10 cellular contexts compared by ENCODE assay signal in the genomic region with DNA sequence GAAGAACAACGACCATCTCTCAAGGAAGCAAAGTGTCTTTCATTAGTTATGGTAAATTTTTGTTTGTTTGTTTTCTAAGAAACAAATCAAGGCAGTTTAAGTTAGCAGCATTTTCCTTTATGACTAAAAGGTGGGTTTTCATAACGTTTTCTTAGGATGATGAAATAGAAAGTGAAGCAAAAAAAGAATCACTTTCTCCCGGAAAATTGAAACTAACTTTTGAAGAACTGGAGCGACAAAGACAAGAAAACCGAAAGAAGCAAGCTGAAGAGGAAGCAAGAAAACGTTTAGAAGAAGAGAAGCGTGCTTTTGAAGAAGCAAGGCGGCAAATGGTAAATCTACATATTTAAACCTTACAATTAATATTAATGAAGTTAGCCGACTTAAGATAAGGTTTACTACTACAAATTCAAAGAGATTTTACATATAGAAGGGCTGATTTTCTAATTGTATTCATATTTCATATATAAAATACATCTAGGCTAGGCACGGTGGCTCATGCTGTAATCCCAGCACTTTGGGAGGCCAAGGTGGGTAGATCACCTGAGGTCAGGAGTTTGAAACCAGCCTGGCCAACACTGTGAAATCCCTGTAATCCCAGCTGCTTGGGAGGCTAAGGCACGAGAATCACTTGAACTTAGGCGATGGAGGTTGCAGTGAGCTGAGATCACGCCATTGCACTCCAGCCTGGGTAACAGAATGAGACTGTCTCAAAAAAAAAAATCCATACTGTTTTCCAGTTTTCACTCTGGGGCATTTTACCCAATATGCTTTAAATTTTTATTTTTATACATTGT. TPM values are rescaled to one million over a fixed set of nuclear protein-coding genes. Genes with fewer than 3 reads are reported as not detected.
DNase-seq lines count a peak whose midpoint lies in the region; ATAC-seq and FAIRE-seq lines count a peak whose summit lies in the region.
"Had no signal": no experiment of that assay in that cellular context is flagged by ENCODE, and none has a peak within 500 bp of the region (broad histone marks: within the 10 kb centered on the region; RNA-seq: fewer than 3 reads in every experiment).

No MANE protein-coding gene starts in this region.

- CTCF ChIA-PET in activated CD8-positive, alpha-beta memory T cell treated with anti-CD3 and anti-CD28 coated beads, Interleukin-2, amount 10 ng/mL, durations not matched to agents 7 days and 5 days (lab: Charles Lee), result no interaction called here
- CTCF ChIA-PET in activated CD4-positive, alpha-beta memory T cell treated with anti-CD3 and anti-CD28 coated beads, Interleukin-2, amount 10 ng/mL, durations not matched to agents 7 days and 5 days (lab: Charles Lee), result interaction anchor here (1.7 kb wide), 1 partner anchor 10 kb away, joined by 3 read pairs; no protein-coding TSS in a partner anchor

- POLR2A ChIA-PET in activated CD4-positive, alpha-beta memory T cell treated with anti-CD3 and anti-CD28 coated beads, Interleukin-2, amount 10 ng/mL, durations not matched to agents 7 days and 5 days (lab: Charles Lee), result no interaction called here

- no peaks in the 10 kb centered on the region for H3K9me3 Mint-ChIP-seq in activated CD8-positive, alpha-beta memory T cell treated with anti-CD3 and anti-CD28 coated beads, Interleukin-2, amount 10 ng/mL, durations not matched to agents 7 days and 5 days (ENCODE audit: low read depth)
- no peaks in the 10 kb centered on the region for H3K9me3 Mint-ChIP-seq in activated CD4-positive, alpha-beta memory T cell treated with anti-CD3 and anti-CD28 coated beads, Interleukin-2, amount 10 ng/mL, durations not matched to agents 7 days and 5 days
- no peaks in the 10 kb centered on the region for H3K9me3 Mint-ChIP-seq in stimulated activated naive B cell treated with anti-CD40 and anti-IgM and Interleukin-4, amounts not matched to agents 10 μg/mL and 1 μg/mL and 100 μg/mL, for 72 hours

- H3K36me3 Mint-ChIP-seq in activated CD8-positive, alpha-beta memory T cell treated with anti-CD3 and anti-CD28 coated beads, Interleukin-2, amount 10 ng/mL, durations not matched to agents 7 days and 5 days, result peaks cover 7% of the 10 kb centered on the region
- H3K36me3 Mint-ChIP-seq in activated CD4-positive, alpha-beta memory T cell treated with anti-CD3 and anti-CD28 coated beads, Interleukin-2, amount 10 ng/mL, durations not matched to agents 7 days and 5 days (ENCODE audit: low read depth), result no peaks in the 10 kb centered on the region
- peaks cover 7 to 9% of the 10 kb centered on the region in 2 donors for H3K36me3 Mint-ChIP-seq in stimulated activated naive B cell treated with anti-CD40 and anti-IgM and Interleukin-4, amounts not matched to agents 10 μg/mL and 1 μg/mL and 100 μg/mL, for 72 hours

- FAIRE-seq in HTR-8/SVneo (lab: Jason Lieb, UNC), result no peak
- FAIRE-seq: A549 had no signal

- no peak for DNase-seq in activated CD8-positive, alpha-beta memory T cell treated with anti-CD3 and anti-CD28 coated beads, Interleukin-2, amount 10 ng/mL, durations not matched to agents 7 days and 5 days
- DNase-seq in activated CD8-positive, alpha-beta memory T cell treated with anti-CD3 and anti-CD28 coated beads, Interleukin-2, amount 50 U/mL, for 48 hours, result no peak
- DNase-seq in activated CD4-positive, alpha-beta memory T cell treated with anti-CD3 and anti-CD28 coated beads, Interleukin-2, amount 10 ng/mL, durations not matched to agents 7 days and 5 days, result no peak
- no peak for DNase-seq in stimulated activated naive B cell treated with anti-CD40 and anti-IgM and Interleukin-4, amounts not matched to agents 10 μg/mL and 1 μg/mL and 100 μg/mL, for 72 hours
- no peak for DNase-seq in HK-2 (ENCODE audit: unreplicated experiment)
- no peak for DNase-seq in HTR-8/SVneo (ENCODE audit: insufficient read length, low spot score)
- DNase-seq: activated CD8-positive, alpha-beta memory T cell treated with anti-CD3 and anti-CD28 coated beads, Interleukin-2, amount 50 U/mL, for 4 hours had no signal

- ATAC-seq in activated CD8-positive, alpha-beta memory T cell treated with anti-CD3 and anti-CD28 coated beads, Interleukin-2, amount 10 ng/mL, durations not matched to agents 7 days and 5 days, result peak; percentile 45
- ATAC-seq in HG03175 (IDR thresholded peaks at IDR 0.05; ENCODE audit: unreplicated experiment), result peak; percentile 45
- ATAC-seq in stimulated activated naive B cell treated with anti-CD40 and anti-IgM and Interleukin-4, amounts not matched to agents 10 μg/mL and 1 μg/mL and 100 μg/mL, for 72 hours (replicated peaks), result peak in 1 of 2 donors; percentile 31
- no peak for ATAC-seq in GM18858 (IDR thresholded peaks at IDR 0.05; ENCODE audit: unreplicated experiment)
- ATAC-seq: A549 had no signal

- H3K27ac Mint-ChIP-seq in activated CD8-positive, alpha-beta memory T cell treated with anti-CD3 and anti-CD28 coated beads, Interleukin-2, amount 10 ng/mL, durations not matched to agents 7 days and 5 days, result peak overlapping the region; percentile 75
- peak overlapping the region; percentile 16 for H3K27ac Mint-ChIP-seq in activated CD4-positive, alpha-beta memory T cell treated with anti-CD3 and anti-CD28 coated beads, Interleukin-2, amount 10 ng/mL, durations not matched to agents 7 days and 5 days
- H3K27ac Mint-ChIP-seq in stimulated activated naive B cell treated with anti-CD40 and anti-IgM and Interleukin-4, amounts not matched to agents 10 μg/mL and 1 μg/mL and 100 μg/mL, for 72 hours, result peak overlapping the region; percentile 15

- H3K27me3 Mint-ChIP-seq in activated CD8-positive, alpha-beta memory T cell treated with anti-CD3 and anti-CD28 coated beads, Interleukin-2, amount 10 ng/mL, durations not matched to agents 7 days and 5 days, result peaks cover 5% of the 10 kb centered on the region
- peaks cover 10% of the 10 kb centered on the region for H3K27me3 Mint-ChIP-seq in activated CD4-positive, alpha-beta memory T cell treated with anti-CD3 and anti-CD28 coated beads, Interleukin-2, amount 10 ng/mL, durations not matched to agents 7 days and 5 days
- H3K27me3 Mint-ChIP-seq in stimulated activated naive B cell treated with anti-CD40 and anti-IgM and Interleukin-4, amounts not matched to agents 10 μg/mL and 1 μg/mL and 100 μg/mL, for 72 hours, result no peaks in the 10 kb centered on the region

- peak overlapping the region; percentile 78 for H3K4me3 Mint-ChIP-seq in activated CD8-positive, alpha-beta memory T cell treated with anti-CD3 and anti-CD28 coated beads, Interleukin-2, amount 10 ng/mL, durations not matched to agents 7 days and 5 days
- peak overlapping the region; percentile 67 for H3K4me3 Mint-ChIP-seq in activated CD4-positive, alpha-beta memory T cell treated with anti-CD3 and anti-CD28 coated beads, Interleukin-2, amount 10 ng/mL, durations not matched to agents 7 days and 5 days
- H3K4me3 Mint-ChIP-seq in stimulated activated naive B cell treated with anti-CD40 and anti-IgM and Interleukin-4, amounts not matched to agents 10 μg/mL and 1 μg/mL and 100 μg/mL, for 72 hours, result peak overlapping the region; percentile 68 to 73

- peaks cover 21% of the 10 kb centered on the region for H3K4me1 Mint-ChIP-seq in activated CD8-positive, alpha-beta memory T cell treated with anti-CD3 and anti-CD28 coated beads, Interleukin-2, amount 10 ng/mL, durations not matched to agents 7 days and 5 days
- peaks cover 20% of the 10 kb centered on the region for H3K4me1 Mint-ChIP-seq in activated CD4-positive, alpha-beta memory T cell treated with anti-CD3 and anti-CD28 coated beads, Interleukin-2, amount 10 ng/mL, durations not matched to agents 7 days and 5 days
- H3K4me1 Mint-ChIP-seq in stimulated activated naive B cell treated with anti-CD40 and anti-IgM and Interleukin-4, amounts not matched to agents 10 μg/mL and 1 μg/mL and 100 μg/mL, for 72 hours, result peaks cover 0 to 4% of the 10 kb centered on the region in 2 donors

RNA-seq across cellular contexts. Expression of a gene that starts 38.3 kb away (rescaled TPM):
- 1 to 10 TPM; 1.4 to 2.7 TPM for total RNA-seq in activated CD8-positive, alpha-beta memory T cell treated with anti-CD3 and anti-CD28 coated beads, Interleukin-2, amount 10 ng/mL, durations not matched to agents 7 days and 5 days
- 1 to 10 TPM in 1 of 2 experiments, under 1 TPM in 1; 0.95 to 1.1 TPM for total RNA-seq in activated CD4-positive, alpha-beta memory T cell treated with anti-CD3 and anti-CD28 coated beads, Interleukin-2, amount 10 ng/mL, durations not matched to agents 7 days and 5 days

RNA-seq across cellular contexts. Expression of a gene that starts 52.1 kb away (rescaled TPM):
- 100 to 1,000 TPM; 220 to 222 TPM for total RNA-seq in activated CD8-positive, alpha-beta memory T cell treated with anti-CD3 and anti-CD28 coated beads, Interleukin-2, amount 10 ng/mL, durations not matched to agents 7 days and 5 days
- 100 to 1,000 TPM; 182 to 185 TPM for total RNA-seq in activated CD4-positive, alpha-beta memory T cell treated with anti-CD3 and anti-CD28 coated beads, Interleukin-2, amount 10 ng/mL, durations not matched to agents 7 days and 5 days

Comparison
In these comparisons a context has a peak if more than half of its experiments do, and no peak if none do; other contexts are left out.
1. H3K27ac Mint-ChIP-seq: peak in every context shown above with its lines; median percentile 75 in activated CD8-positive, alpha-beta memory T cell treated with anti-CD3 and anti-CD28 coated beads, Interleukin-2, amount 10 ng/mL, durations not matched to agents 7 days and 5 days; 16 in activated CD4-positive, alpha-beta memory T cell treated with anti-CD3 and anti-CD28 coated beads, Interleukin-2, amount 10 ng/mL, durations not matched to agents 7 days and 5 days; 15 in stimulated activated naive B cell treated with anti-CD40 and anti-IgM and Interleukin-4, amounts not matched to agents 10 μg/mL and 1 μg/mL and 100 μg/mL, for 72 hours.